Comparison of ENCODE assay signal across 8 cellular contexts in genomic region chr9:112012026-112012902, GRCh38.
DNase-seq lines count a peak whose midpoint lies in the region; ATAC-seq and TF ChIP-seq lines count a peak whose summit lies in the region.

No MANE protein-coding gene starts in this region.

- peak overlapping the region; percentile 77 for H2AFZ ChIP-seq in PC-3 (ENCODE audit: low read length)

- H3K4me1 ChIP-seq in PC-3 (ENCODE audit: insufficient read depth, low read length) (peaks cover 33% of the 10 kb centered on the region), vagina (peaks cover 23% of the 10 kb centered on the region)

- peak overlapping the region; percentile 66 for H3K4me2 ChIP-seq in PC-3 (ENCODE audit: low read length)

- TF ChIP-seq CTCF in PC-3 (conservative IDR thresholded peaks at IDR 0.05; ENCODE audit: low read depth, low read length) (no peak), vagina (IDR thresholded peaks at IDR 0.05) (no peak)

- H3K9me3 ChIP-seq in PC-3 (ENCODE audit: low read length) (no peaks in the 10 kb centered on the region), vagina (no peaks in the 10 kb centered on the region)

- H3K9me2 ChIP-seq in PC-3 (replicated peaks; ENCODE audit: low read length), result no peaks in the 10 kb centered on the region

- CTCF ChIA-PET in PC-3 (lab: Charles Lee), result interaction anchor here (1.1 kb wide), 1 partner anchor 63 kb away, joined by 3 read pairs; no protein-coding TSS in a partner anchor

- no peak overlapping the region for H3K4me3 Mint-ChIP-seq in dendritic cell treated with granulocyte-macrophage colony-stimulating factor and Interleukin-4, amounts not matched to agents 40 ng/mL and 50 ng/mL, for 4 days

- H4K20me1 ChIP-seq in PC-3 (ENCODE audit: low read length), result no peaks in the 10 kb centered on the region

- peak; percentile 74 for DNase-seq in Ammon's horn (ENCODE audit: low spot score)
- DNase-seq in PC-3, result peak; percentile 90
- DNase-seq in middle frontal gyrus (ENCODE audit: extremely low spot score, low spot score), result peak; percentile 12
- no peak for DNase-seq in vagina (ENCODE audit: extremely low spot score in 2 of 2)
- DNase-seq in NCI-H748 (lab: John Stamatoyannopoulos, UW; ENCODE audit: unreplicated experiment), result no peak

- ATAC-seq in GM18867 (IDR thresholded peaks at IDR 0.05; ENCODE audit: unreplicated experiment) (peak; percentile 92), HG03060 (IDR thresholded peaks at IDR 0.05; ENCODE audit: low read depth, unreplicated experiment) (peak; percentile 73), PC-3 (peak; percentile 93)

- peaks cover 68% of the 10 kb centered on the region for H3K4me1 Mint-ChIP-seq in dendritic cell treated with granulocyte-macrophage colony-stimulating factor and Interleukin-4, amounts not matched to agents 40 ng/mL and 50 ng/mL, for 4 days (ENCODE audit: low read depth)

- no peak for TF ChIP-seq POLR2A in vagina (IDR thresholded peaks at IDR 0.05)

- no peaks in the 10 kb centered on the region for H3K36me3 ChIP-seq in PC-3 (ENCODE audit: low read depth, low read length)
- H3K36me3 ChIP-seq in vagina, result no peaks in the 10 kb centered on the region

- H3K9ac ChIP-seq in PC-3 (ENCODE audit: low read length), result peak overlapping the region; percentile 57

- H3K27me3 ChIP-seq in PC-3 (ENCODE audit: low read length) (no peaks in the 10 kb centered on the region), vagina (no peaks in the 10 kb centered on the region)

- H3K27ac ChIP-seq in PC-3 (ENCODE audit: low read length), result peak overlapping the region; percentile 95
- H3K27ac ChIP-seq in vagina, result peak overlapping the region; percentile 66

- peak overlapping the region; percentile 19; the same call in 1 of the 2 replicates for H3K4me3 ChIP-seq in PC-3 (ENCODE audit: low read length)
- no peak overlapping the region for H3K4me3 ChIP-seq in vagina

- no peaks in the 10 kb centered on the region for H3K9me3 Mint-ChIP-seq in dendritic cell treated with granulocyte-macrophage colony-stimulating factor and Interleukin-4, amounts not matched to agents 40 ng/mL and 50 ng/mL, for 4 days

- BruUV-seq in PC-3 (replicated peaks; lab: Mats Ljungman, UMichigan), result TSS peak; percentile 71

- POLR2A ChIA-PET in PC-3 (lab: Charles Lee; ENCODE audit: unreplicated experiment), result interaction anchor here (0.6 to 0.7 kb wide), 5 partner anchors 10 to 160 kb away, joined by 4 to 6 read pairs (median 6); no protein-coding TSS in a partner anchor

- no peaks in the 10 kb centered on the region for H3K79me2 ChIP-seq in PC-3 (ENCODE audit: low read length)

- H3F3A ChIP-seq in PC-3 (ENCODE audit: low read length, unreplicated experiment), result no peaks in the 10 kb centered on the region

- intact Hi-C loops in PC-3 (cut with micrococcal nuclease), result no loop called here
- intact Hi-C loops in dendritic cell treated with granulocyte-macrophage colony-stimulating factor and Interleukin-4, amounts not matched to agents 40 ng/mL and 50 ng/mL, for 4 days (cut with micrococcal nuclease), result loop anchor here (2.0 to 5.0 kb wide), 3 partner anchors 51 to 75 kb away; no protein-coding TSS in a partner anchor
- intact Hi-C loops in vagina (cut with DNase I), result no loop called here

- peak overlapping the region; percentile 87 for H3K27ac Mint-ChIP-seq in dendritic cell treated with granulocyte-macrophage colony-stimulating factor and Interleukin-4, amounts not matched to agents 40 ng/mL and 50 ng/mL, for 4 days

- no peaks in the 10 kb centered on the region for H3K36me3 Mint-ChIP-seq in dendritic cell treated with granulocyte-macrophage colony-stimulating factor and Interleukin-4, amounts not matched to agents 40 ng/mL and 50 ng/mL, for 4 days (ENCODE audit: low read depth)

- H3K27me3 Mint-ChIP-seq in dendritic cell treated with granulocyte-macrophage colony-stimulating factor and Interleukin-4, amounts not matched to agents 40 ng/mL and 50 ng/mL, for 4 days, result no peaks in the 10 kb centered on the region

Comparison
In these comparisons a context has a peak if more than half of its experiments do, and no peak if none do; other contexts are left out.
1. DNase-seq: peak in Ammon's horn (single experiment), PC-3 (single experiment) and middle frontal gyrus (single experiment); none in vagina (0 of 2) and NCI-H748 (single experiment).
2. Peak in every context shown above with its lines, with median percentiles within 50 percentile points of each other: ATAC-seq.